1 cellular context compared by ENCODE assay signal in genomic region chr19:16345457-16345856, GRCh38.
TF ChIP-seq lines count a peak whose summit lies in the region.

No MANE protein-coding gene starts in this region.

TF ChIP-seq in endothelial cell of umbilical vein, 7 proteins besides CTCF, POLR2A, EP300 and RAD21 (continued from another document):
- TF ChIP-seq GATA2 (IDR thresholded peaks at IDR 0.05; ENCODE audit: insufficient read depth, insufficient read length, low read depth, low read length) (no peak), FOS (IDR thresholded peaks at IDR 0.05; ENCODE audit: borderline replicate concordance, insufficient read depth, low read length) (no peak), POLR2AphosphoS5 (IDR thresholded peaks at IDR 0.05; ENCODE audit: insufficient read depth, low read depth, low read length) (no peak), EZH2 (IDR thresholded peaks at IDR 0.05; ENCODE audit: borderline replicate concordance, low read depth, low read length, severe bottlenecking) (no peak)
